ENCODE assay signal across 8 cellular contexts in genomic region chr18:9915291-9916066, GRCh38. TPM values are rescaled to one million over a fixed set of nuclear protein-coding genes. Genes with fewer than 3 reads are reported as not detected.
DNase-seq lines count a peak whose midpoint lies in the region; ATAC-seq and TF ChIP-seq lines count a peak whose summit lies in the region.

No MANE protein-coding gene starts in this region.

- H3K9me3 Mint-ChIP-seq in naive B cell, result peaks cover 0 to 2% (median 0%) of the 10 kb centered on the region in 7 donors

- H3K27me3 Mint-ChIP-seq in naive B cell, result no peaks in the 10 kb centered on the region

- no peaks in the 10 kb centered on the region for H3K36me3 Mint-ChIP-seq in naive B cell

- peak overlapping the region; percentile 98 for H3K27ac ChIP-seq in colonic mucosa

- peaks cover 5% of the 10 kb centered on the region for H3K4me1 ChIP-seq in colonic mucosa

- H3K9me3 ChIP-seq in colonic mucosa, result no peaks in the 10 kb centered on the region

- intact Hi-C loops in colonic mucosa (cut with DNase I), result no loop called here

- H3K4me3 Mint-ChIP-seq in naive B cell, result peak overlapping the region; percentile 80 to 99 (median 90)

- H3K4me3 ChIP-seq in AG10803 (ENCODE audit: low read length) (peak overlapping the region; percentile 77), LNCaP clone FGC (ENCODE audit: low read depth, low read length) (peak overlapping the region; percentile 81), colonic mucosa (peak overlapping the region; percentile 84)

- H3K27ac Mint-ChIP-seq in naive B cell, result peak overlapping the region; percentile 88 to 96 (median 92)

- TF ChIP-seq CTCF in AG10803 (conservative IDR thresholded peaks at IDR 0.05; ENCODE audit: low read length), result no peak
- TF ChIP-seq CTCF in LNCaP clone FGC (IDR thresholded peaks at IDR 0.05; ENCODE audit: control insufficient read depth, extremely low read depth, insufficient read depth), result no peak
- no peak for TF ChIP-seq CTCF in colonic mucosa (IDR thresholded peaks at IDR 0.05)

- no peak for ATAC-seq in naive B cell (ENCODE audit: low read depth in 2 of 2)

- H3K4me1 Mint-ChIP-seq in naive B cell, result peaks cover 17 to 26% (median 25%) of the 10 kb centered on the region in 3 donors

- no peak for DNase-seq in AG10803 (ENCODE audit: low read depth)
- no peak for DNase-seq in LNCaP clone FGC (ENCODE audit: low read depth)
- no peak for DNase-seq in colonic mucosa
- no peak for DNase-seq in naive B cell
- DNase-seq in ecto neural progenitor cell (ENCODE audit: low spot score), result no peak
- no peak for DNase-seq in NCI-H1105 treated with DMSO at 0.1 percent for 48 hours (lab: John Stamatoyannopoulos, UW)
- no peak for DNase-seq in SK-N-DZ (ENCODE audit: low spot score)
- no peak for DNase-seq in EL

- no peaks in the 10 kb centered on the region for H3K27me3 ChIP-seq in colonic mucosa

- peak overlapping the region; percentile 88 to 99 for H3K9ac ChIP-seq in colonic mucosa (ENCODE audit: low read depth in 2 of 2, low read length in 2 of 2)

- no peaks in the 10 kb centered on the region for H3K36me3 ChIP-seq in colonic mucosa

RNA-seq across cellular contexts. Expression of gene VAPA, which starts 1.7 kb away (rescaled TPM):
- 100 to 1,000 TPM; 224 to 295 TPM for total RNA-seq in colonic mucosa
- 100 to 1,000 TPM; 240 to 309 (median 258) TPM for polyA plus RNA-seq in naive B cell (ENCODE audit: low read depth in 6 of 6)
- polyA plus RNA-seq in SK-N-DZ (2014; cell fraction: cytosol; rRNA removed), result 168 and 179 TPM in 2 replicates
- 93.1 and 127 TPM in 2 replicates for polyA plus RNA-seq in SK-N-DZ (2014; cell fraction: nucleus; rRNA removed)

RNA-seq across cellular contexts. Expression of gene TXNDC2, which starts 29.7 kb away (rescaled TPM):
- not detected for total RNA-seq in colonic mucosa
- under 1 TPM in 2 of 6 donors, not detected in 4; 0.19 to 0.20 TPM for polyA plus RNA-seq in naive B cell (ENCODE audit: low read depth in 6 of 6)
- not detected in 2 replicates for polyA plus RNA-seq in SK-N-DZ (2014; cell fraction: cytosol; rRNA removed)
- polyA plus RNA-seq in SK-N-DZ (2014; cell fraction: nucleus; rRNA removed), result not detected in 2 replicates
